In the genomic region with DNA sequence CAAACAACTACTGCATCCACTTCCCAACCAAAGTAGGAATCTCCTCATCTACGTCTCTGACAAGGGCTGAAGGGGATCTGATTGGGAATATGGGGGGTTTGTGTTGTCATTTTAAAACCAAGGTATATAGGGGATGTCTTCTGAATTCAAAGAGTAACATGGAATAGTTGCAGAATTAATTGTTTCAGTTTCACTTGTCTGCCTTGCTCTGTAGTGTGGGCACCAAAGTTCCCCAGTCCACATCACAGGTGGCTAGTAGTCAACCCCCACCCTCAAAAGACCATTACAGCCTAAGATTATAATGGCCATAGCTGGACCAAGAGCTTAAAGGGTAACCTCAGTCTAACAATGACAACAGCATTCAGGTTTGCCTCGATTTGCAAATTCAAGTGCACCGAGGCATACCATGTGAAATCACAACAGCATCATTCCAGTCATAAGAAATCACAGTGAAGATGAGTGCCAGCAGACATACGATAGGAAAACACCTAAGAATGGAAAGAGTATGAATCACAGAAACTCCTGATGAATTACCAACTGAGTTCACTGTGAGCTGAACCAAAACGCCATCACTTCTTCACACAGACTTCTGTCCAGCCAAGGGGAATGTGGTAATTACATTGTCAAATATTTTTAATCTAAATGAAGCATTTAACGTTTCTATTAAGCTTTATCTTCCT, we compare ENCODE assay signal across 1 cellular context.
A peak's percentile ranks its signal among the peaks of the same experiment; 100 is the strongest.
TF ChIP-seq lines count a peak whose summit lies in the region.

No MANE protein-coding gene starts in this region.

TF ChIP-seq in GM12878, 131 proteins besides CTCF, POLR2A, EP300 and RAD21:
- TF ChIP-seq ESRRA (IDR thresholded peaks at IDR 0.05; ENCODE audit: low read length) (no peak), CBFB (IDR thresholded peaks at IDR 0.05; ENCODE audit: low read depth) (no peak), ZBED1 (IDR thresholded peaks at IDR 0.05; ENCODE audit: borderline replicate concordance) (peak; percentile 80; the same call in 1 of the 2 replicates), CBX5 (IDR thresholded peaks at IDR 0.05; ENCODE audit: low read depth) (no peak), NBN (IDR thresholded peaks at IDR 0.05) (no peak), CEBPB (IDR thresholded peaks at IDR 0.05; ENCODE audit: borderline replicate concordance in 1 of 2, low read depth in 2 of 2, low read length in 2 of 2) (no peak), MEF2B (IDR thresholded peaks at IDR 0.05; ENCODE audit: partially characterized antibody, poor library complexity, severe bottlenecking) (no peak), ZNF622 (IDR thresholded peaks at IDR 0.05) (no peak), MYB (IDR thresholded peaks at IDR 0.05; ENCODE audit: borderline replicate concordance, low read depth, low read length) (no peak), IKZF2 (IDR thresholded peaks at IDR 0.05) (peak; percentile 39 to 52; a peak in 2 of 4 replicates), ZNF384 (IDR thresholded peaks at IDR 0.05; ENCODE audit: borderline replicate concordance, low read depth, low read length) (no peak), ZNF24 (IDR thresholded peaks at IDR 0.05) (0 out of 2 replicates have a peak, but pooled peaks have one; percentile 40), TAF1 (IDR thresholded peaks at IDR 0.05; ENCODE audit: borderline replicate concordance, low read depth, low read length) (no peak), PAX8 (IDR thresholded peaks at IDR 0.05) (no peak)
- TF ChIP-seq, protein P1, sequence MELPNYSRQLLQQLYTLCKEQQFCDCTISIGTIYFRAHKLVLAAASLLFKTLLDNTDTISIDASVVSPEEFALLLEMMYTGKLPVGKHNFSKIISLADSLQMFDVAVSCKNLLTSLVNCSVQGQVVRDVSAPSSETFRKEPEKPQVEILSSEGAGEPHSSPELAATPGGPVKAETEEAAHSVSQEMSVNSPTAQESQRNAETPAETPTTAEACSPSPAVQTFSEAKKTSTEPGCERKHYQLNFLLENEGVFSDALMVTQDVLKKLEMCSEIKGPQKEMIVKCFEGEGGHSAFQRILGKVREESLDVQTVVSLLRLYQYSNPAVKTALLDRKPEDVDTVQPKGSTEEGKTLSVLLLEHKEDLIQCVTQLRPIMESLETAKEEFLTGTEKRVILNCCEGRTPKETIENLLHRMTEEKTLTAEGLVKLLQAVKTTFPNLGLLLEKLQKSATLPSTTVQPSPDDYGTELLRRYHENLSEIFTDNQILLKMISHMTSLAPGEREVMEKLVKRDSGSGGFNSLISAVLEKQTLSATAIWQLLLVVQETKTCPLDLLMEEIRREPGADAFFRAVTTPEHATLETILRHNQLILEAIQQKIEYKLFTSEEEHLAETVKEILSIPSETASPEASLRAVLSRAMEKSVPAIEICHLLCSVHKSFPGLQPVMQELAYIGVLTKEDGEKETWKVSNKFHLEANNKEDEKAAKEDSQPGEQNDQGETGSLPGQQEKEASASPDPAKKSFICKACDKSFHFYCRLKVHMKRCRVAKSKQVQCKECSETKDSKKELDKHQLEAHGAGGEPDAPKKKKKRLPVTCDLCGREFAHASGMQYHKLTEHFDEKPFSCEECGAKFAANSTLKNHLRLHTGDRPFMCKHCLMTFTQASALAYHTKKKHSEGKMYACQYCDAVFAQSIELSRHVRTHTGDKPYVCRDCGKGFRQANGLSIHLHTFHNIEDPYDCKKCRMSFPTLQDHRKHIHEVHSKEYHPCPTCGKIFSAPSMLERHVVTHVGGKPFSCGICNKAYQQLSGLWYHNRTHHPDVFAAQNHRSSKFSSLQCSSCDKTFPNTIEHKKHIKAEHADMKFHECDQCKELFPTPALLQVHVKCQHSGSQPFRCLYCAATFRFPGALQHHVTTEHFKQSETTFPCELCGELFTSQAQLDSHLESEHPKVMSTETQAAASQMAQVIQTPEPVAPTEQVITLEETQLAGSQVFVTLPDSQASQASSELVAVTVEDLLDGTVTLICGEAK (IDR thresholded peaks at IDR 0.05; ENCODE audit: borderline replicate concordance), result no peak
